ENCODE assay signal across 13 cellular contexts in the genomic region with DNA sequence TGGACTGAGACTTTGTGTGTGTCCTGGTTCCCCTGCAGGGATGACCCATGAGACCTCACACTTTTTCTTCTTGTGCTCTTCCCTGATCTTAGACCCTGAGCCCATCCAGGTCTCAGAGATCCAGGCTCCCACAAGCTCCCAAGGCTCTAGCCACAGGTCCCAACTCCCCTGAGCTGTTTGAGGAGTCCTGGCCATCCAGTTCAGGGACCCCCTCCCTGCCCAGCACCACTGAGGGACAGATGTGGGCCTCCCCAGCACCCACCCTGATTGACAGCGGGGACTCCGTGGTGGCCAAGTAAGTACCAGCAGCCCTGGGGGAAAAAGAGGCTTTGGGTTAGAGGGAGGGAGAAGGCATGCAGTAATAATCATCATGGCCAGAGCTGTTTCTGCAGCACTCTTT. TPM values are rescaled to one million over a fixed set of nuclear protein-coding genes. Genes with fewer than 3 reads are reported as not detected.
DNase-seq lines count a peak whose midpoint lies in the region; ATAC-seq and TF ChIP-seq lines count a peak whose summit lies in the region.
"Had no signal": no experiment of that assay in that cellular context is flagged by ENCODE, and none has a peak within 500 bp of the region (broad histone marks: within the 10 kb centered on the region; RNA-seq: fewer than 3 reads in every experiment).

No MANE protein-coding gene starts in this region.

- no peaks in the 10 kb centered on the region for H3K9me3 ChIP-seq in HEK293 (ENCODE audit: control insufficient read depth, insufficient read depth, low read depth, low read length)
- H3K9me3 ChIP-seq: upper lobe of left lung had no signal

- peaks cover 56 to 63% of the 10 kb centered on the region in 2 experiments for H3K36me3 ChIP-seq in HEK293 (ENCODE audit: control insufficient read depth in 2 of 2, insufficient read depth in 1 of 2, low read length in 2 of 2)

- peaks cover 4% of the 10 kb centered on the region for H3K27me3 Mint-ChIP-seq in activated CD4-positive, alpha-beta T cell treated with anti-CD3 and anti-CD28 coated beads for 36 hours
- peaks cover 16% of the 10 kb centered on the region for H3K27me3 Mint-ChIP-seq in activated naive CD8-positive, alpha-beta T cell treated with anti-CD3 and anti-CD28 coated beads for 36 hours
- H3K27me3 Mint-ChIP-seq in naive thymus-derived CD8-positive, alpha-beta T cell, result peaks cover 2 to 11% (median 9%) of the 10 kb centered on the region in 5 donors

- no peak for DNase-seq in activated CD4-positive, alpha-beta T cell treated with anti-CD3 and anti-CD28 coated beads for 36 hours
- DNase-seq in activated CD4-positive, alpha-beta T cell treated with anti-CD3 and anti-CD28 coated beads, Interleukin-2, amount 50 U/mL, for 4 hours, result no peak
- DNase-seq in activated naive CD8-positive, alpha-beta T cell treated with anti-CD3 and anti-CD28 coated beads for 36 hours, result no peak
- DNase-seq in naive thymus-derived CD8-positive, alpha-beta T cell, result no peak
- DNase-seq in cerebellar nuclear complex (lab: John Stamatoyannopoulos, UW), result no peak
- DNase-seq in NCI-H1417 treated with DMSO at 0.1 percent for 48 hours (lab: John Stamatoyannopoulos, UW), result no peak
- DNase-seq: NCI-H2107, nucleus accumbens, SW 1271, upper lobe of left lung had no signal

- no peak for ATAC-seq in activated CD4-positive, alpha-beta T cell treated with anti-CD3 and anti-CD28 coated beads for 36 hours
- ATAC-seq in naive thymus-derived CD8-positive, alpha-beta T cell, result no peak
- no peak for ATAC-seq in GM21786 (IDR thresholded peaks at IDR 0.05; ENCODE audit: unreplicated experiment)

- intact Hi-C loops in activated CD4-positive, alpha-beta T cell treated with anti-CD3 and anti-CD28 coated beads for 36 hours (cut with DNase I, micrococcal nuclease), result loop anchor here in 1 of 2 experiments (2.0 kb wide), 1 partner anchor 15 kb away; a partner anchor contains a TSS

- no peak overlapping the region for H3K27ac Mint-ChIP-seq in activated CD4-positive, alpha-beta T cell treated with anti-CD3 and anti-CD28 coated beads for 36 hours
- no peak overlapping the region for H3K27ac Mint-ChIP-seq in activated naive CD8-positive, alpha-beta T cell treated with anti-CD3 and anti-CD28 coated beads for 36 hours
- peak overlapping the region in 4 of 10 donors; percentile 16 to 85 (median 46) for H3K27ac Mint-ChIP-seq in naive thymus-derived CD8-positive, alpha-beta T cell

- H3K4me3 Mint-ChIP-seq in activated CD4-positive, alpha-beta T cell treated with anti-CD3 and anti-CD28 coated beads for 36 hours, result peak overlapping the region; percentile 85
- peak overlapping the region; percentile 63 for H3K4me3 Mint-ChIP-seq in activated naive CD8-positive, alpha-beta T cell treated with anti-CD3 and anti-CD28 coated beads for 36 hours
- peak overlapping the region; percentile 16 to 98 (median 78) for H3K4me3 Mint-ChIP-seq in naive thymus-derived CD8-positive, alpha-beta T cell

- peaks cover 29% of the 10 kb centered on the region for H3K4me1 Mint-ChIP-seq in activated CD4-positive, alpha-beta T cell treated with anti-CD3 and anti-CD28 coated beads for 36 hours
- peaks cover 21% of the 10 kb centered on the region for H3K4me1 Mint-ChIP-seq in activated naive CD8-positive, alpha-beta T cell treated with anti-CD3 and anti-CD28 coated beads for 36 hours
- H3K4me1 Mint-ChIP-seq in naive thymus-derived CD8-positive, alpha-beta T cell, result peaks cover 17 to 41% (median 40%) of the 10 kb centered on the region in 4 donors

- POLR2A ChIA-PET in activated CD4-positive, alpha-beta T cell treated with anti-CD3 and anti-CD28 coated beads for 36 hours (lab: Charles Lee), result no interaction called here
- POLR2A ChIA-PET in HEK293 (lab: Yijun Ruan, JAX), result interaction anchor here (0.6 to 4.7 kb wide), 5 partner anchors 9 to 24 kb away, joined by 3 to 29 read pairs (median 6); a partner anchor contains a TSS
- POLR2A ChIA-PET in naive thymus-derived CD8-positive, alpha-beta T cell (lab: Charles Lee), result interaction anchor here (1.3 to 1.8 kb wide), 2 partner anchors 15 to 18 kb away, joined by 4 to 7 read pairs; a partner anchor contains a TSS

- CTCF ChIA-PET in activated CD4-positive, alpha-beta T cell treated with anti-CD3 and anti-CD28 coated beads for 36 hours (lab: Charles Lee), result no interaction called here
- CTCF ChIA-PET in HEK293 (lab: Yijun Ruan, JAX), result interaction anchor here (0.5 kb wide), 1 partner anchor 30 kb away, joined by 3 read pairs; no protein-coding TSS in a partner anchor

- H3K9me3 Mint-ChIP-seq in activated CD4-positive, alpha-beta T cell treated with anti-CD3 and anti-CD28 coated beads for 36 hours (ENCODE audit: low read depth), result no peaks in the 10 kb centered on the region
- no peaks in the 10 kb centered on the region for H3K9me3 Mint-ChIP-seq in activated naive CD8-positive, alpha-beta T cell treated with anti-CD3 and anti-CD28 coated beads for 36 hours
- no peaks in the 10 kb centered on the region for H3K9me3 Mint-ChIP-seq in naive thymus-derived CD8-positive, alpha-beta T cell

- no peak overlapping the region for H3K4me3 ChIP-seq in HEK293 (ENCODE audit: low read depth, low read length)

- no peak for TF ChIP-seq CTCF in HEK293 (tag by site-specific recombination; IDR thresholded peaks at IDR 0.05)

- peaks cover 15% of the 10 kb centered on the region for H3K4me1 ChIP-seq in HEK293 (ENCODE audit: control insufficient read depth, insufficient read depth, low read length)

- H3K36me3 Mint-ChIP-seq in activated CD4-positive, alpha-beta T cell treated with anti-CD3 and anti-CD28 coated beads for 36 hours (ENCODE audit: low read depth), result peaks cover 28% of the 10 kb centered on the region
- peaks cover 26% of the 10 kb centered on the region for H3K36me3 Mint-ChIP-seq in activated naive CD8-positive, alpha-beta T cell treated with anti-CD3 and anti-CD28 coated beads for 36 hours
- peaks cover 0 to 40% (median 0%) of the 10 kb centered on the region in 3 donors for H3K36me3 Mint-ChIP-seq in naive thymus-derived CD8-positive, alpha-beta T cell

- H3K27ac ChIP-seq in HEK293 (ENCODE audit: extremely low read depth, low read depth, low read length), result peak overlapping the region; percentile 97; the same call in 1 of the 2 replicates
- H3K27ac ChIP-seq: upper lobe of left lung had no signal

TF ChIP-seq in HEK293, 187 proteins besides CTCF, POLR2A, EP300 and RAD21 (continues in another document):
- 0 out of 2 replicates have a peak, but pooled peaks have one; percentile 21 for TF ChIP-seq ZIC2 (tag by site-specific recombination; IDR thresholded peaks at IDR 0.05)
- TF ChIP-seq ZNF473 (tag by site-specific recombination; IDR thresholded peaks at IDR 0.05), result peak; percentile 50; the same call in 1 of the 2 replicates
- TF ChIP-seq, protein P1, sequence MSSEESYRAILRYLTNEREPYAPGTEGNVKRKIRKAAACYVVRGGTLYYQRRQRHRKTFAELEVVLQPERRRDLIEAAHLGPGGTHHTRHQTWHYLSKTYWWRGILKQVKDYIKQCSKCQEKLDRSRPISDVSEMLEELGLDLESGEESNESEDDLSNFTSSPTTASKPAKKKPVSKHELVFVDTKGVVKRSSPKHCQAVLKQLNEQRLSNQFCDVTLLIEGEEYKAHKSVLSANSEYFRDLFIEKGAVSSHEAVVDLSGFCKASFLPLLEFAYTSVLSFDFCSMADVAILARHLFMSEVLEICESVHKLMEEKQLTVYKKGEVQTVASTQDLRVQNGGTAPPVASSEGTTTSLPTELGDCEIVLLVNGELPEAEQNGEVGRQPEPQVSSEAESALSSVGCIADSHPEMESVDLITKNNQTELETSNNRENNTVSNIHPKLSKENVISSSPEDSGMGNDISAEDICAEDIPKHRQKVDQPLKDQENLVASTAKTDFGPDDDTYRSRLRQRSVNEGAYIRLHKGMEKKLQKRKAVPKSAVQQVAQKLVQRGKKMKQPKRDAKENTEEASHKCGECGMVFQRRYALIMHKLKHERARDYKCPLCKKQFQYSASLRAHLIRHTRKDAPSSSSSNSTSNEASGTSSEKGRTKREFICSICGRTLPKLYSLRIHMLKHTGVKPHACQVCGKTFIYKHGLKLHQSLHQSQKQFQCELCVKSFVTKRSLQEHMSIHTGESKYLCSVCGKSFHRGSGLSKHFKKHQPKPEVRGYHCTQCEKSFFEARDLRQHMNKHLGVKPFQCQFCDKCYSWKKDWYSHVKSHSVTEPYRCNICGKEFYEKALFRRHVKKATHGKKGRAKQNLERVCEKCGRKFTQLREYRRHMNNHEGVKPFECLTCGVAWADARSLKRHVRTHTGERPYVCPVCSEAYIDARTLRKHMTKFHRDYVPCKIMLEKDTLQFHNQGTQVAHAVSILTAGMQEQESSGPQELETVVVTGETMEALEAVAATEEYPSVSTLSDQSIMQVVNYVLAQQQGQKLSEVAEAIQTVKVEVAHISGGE (tag by site-specific recombination; conservative IDR thresholded peaks at IDR 0.05; ENCODE audit: low read depth), result no peak

RNA-seq across cellular contexts. Expression of a gene that starts 1.7 kb away (rescaled TPM):
- 10 to 100 TPM; 39.8 to 62.8 TPM for total RNA-seq in activated CD4-positive, alpha-beta T cell treated with anti-CD3 and anti-CD28 coated beads for 36 hours
- 10 to 100 TPM; 29.9 to 33.3 TPM for total RNA-seq in activated naive CD8-positive, alpha-beta T cell treated with anti-CD3 and anti-CD28 coated beads for 36 hours
- total RNA-seq in naive thymus-derived CD8-positive, alpha-beta T cell, result 10 to 100 TPM; 42.0 to 43.5 TPM
- 1 to 10 TPM; 3.4 to 7.4 (median 5.8) TPM for polyA plus RNA-seq in naive thymus-derived CD8-positive, alpha-beta T cell

RNA-seq across cellular contexts. Expression of a gene that starts 2.9 kb away (rescaled TPM):
- total RNA-seq in activated CD4-positive, alpha-beta T cell treated with anti-CD3 and anti-CD28 coated beads for 36 hours, result under 1 TPM; 0.53 to 0.93 TPM
- under 1 TPM; 0.39 to 0.78 TPM for total RNA-seq in activated naive CD8-positive, alpha-beta T cell treated with anti-CD3 and anti-CD28 coated beads for 36 hours
- total RNA-seq in naive thymus-derived CD8-positive, alpha-beta T cell, result not detected
- polyA plus RNA-seq in naive thymus-derived CD8-positive, alpha-beta T cell, result not detected
- total RNA-seq: A673 had no signal

RNA-seq across cellular contexts. Expression of a gene that starts 11.3 kb away (rescaled TPM):
- 10 to 100 TPM in 1 of 2 experiments, 1 to 10 TPM in 1; 8.4 to 12.7 TPM for total RNA-seq in activated CD4-positive, alpha-beta T cell treated with anti-CD3 and anti-CD28 coated beads for 36 hours
- 1 to 10 TPM; 5.1 to 7.0 TPM for total RNA-seq in activated naive CD8-positive, alpha-beta T cell treated with anti-CD3 and anti-CD28 coated beads for 36 hours
- 10 to 100 TPM; 14.0 to 16.6 TPM for total RNA-seq in naive thymus-derived CD8-positive, alpha-beta T cell
- 10 to 100 TPM in 1 of 3 donors, 1 to 10 TPM in 2; 5.4 to 15.5 (median 8.1) TPM for polyA plus RNA-seq in naive thymus-derived CD8-positive, alpha-beta T cell

RNA-seq across cellular contexts. Expression of a gene that starts 14.2 kb away (rescaled TPM):
- 10 to 100 TPM; 36.0 to 37.9 TPM for total RNA-seq in activated CD4-positive, alpha-beta T cell treated with anti-CD3 and anti-CD28 coated beads for 36 hours
- 10 to 100 TPM; 38.5 to 41.6 TPM for total RNA-seq in activated naive CD8-positive, alpha-beta T cell treated with anti-CD3 and anti-CD28 coated beads for 36 hours
- total RNA-seq in naive thymus-derived CD8-positive, alpha-beta T cell, result 10 to 100 TPM; 23.0 to 26.2 TPM
- polyA plus RNA-seq in naive thymus-derived CD8-positive, alpha-beta T cell, result 10 to 100 TPM; 68.7 to 76.5 (median 71.2) TPM

RNA-seq across cellular contexts. Expression of a gene that starts 14.5 kb away (rescaled TPM):
- total RNA-seq in activated CD4-positive, alpha-beta T cell treated with anti-CD3 and anti-CD28 coated beads for 36 hours, result 10 to 100 TPM; 31.6 to 37.5 TPM
- 10 to 100 TPM; 42.3 to 43.9 TPM for total RNA-seq in activated naive CD8-positive, alpha-beta T cell treated with anti-CD3 and anti-CD28 coated beads for 36 hours
- 10 to 100 TPM; 52.7 to 53.1 TPM for total RNA-seq in naive thymus-derived CD8-positive, alpha-beta T cell
- polyA plus RNA-seq in naive thymus-derived CD8-positive, alpha-beta T cell, result 10 to 100 TPM; 43.1 to 93.1 (median 76.6) TPM
